Comparison of ENCODE assay signal across 1 cellular context in the genomic region with DNA sequence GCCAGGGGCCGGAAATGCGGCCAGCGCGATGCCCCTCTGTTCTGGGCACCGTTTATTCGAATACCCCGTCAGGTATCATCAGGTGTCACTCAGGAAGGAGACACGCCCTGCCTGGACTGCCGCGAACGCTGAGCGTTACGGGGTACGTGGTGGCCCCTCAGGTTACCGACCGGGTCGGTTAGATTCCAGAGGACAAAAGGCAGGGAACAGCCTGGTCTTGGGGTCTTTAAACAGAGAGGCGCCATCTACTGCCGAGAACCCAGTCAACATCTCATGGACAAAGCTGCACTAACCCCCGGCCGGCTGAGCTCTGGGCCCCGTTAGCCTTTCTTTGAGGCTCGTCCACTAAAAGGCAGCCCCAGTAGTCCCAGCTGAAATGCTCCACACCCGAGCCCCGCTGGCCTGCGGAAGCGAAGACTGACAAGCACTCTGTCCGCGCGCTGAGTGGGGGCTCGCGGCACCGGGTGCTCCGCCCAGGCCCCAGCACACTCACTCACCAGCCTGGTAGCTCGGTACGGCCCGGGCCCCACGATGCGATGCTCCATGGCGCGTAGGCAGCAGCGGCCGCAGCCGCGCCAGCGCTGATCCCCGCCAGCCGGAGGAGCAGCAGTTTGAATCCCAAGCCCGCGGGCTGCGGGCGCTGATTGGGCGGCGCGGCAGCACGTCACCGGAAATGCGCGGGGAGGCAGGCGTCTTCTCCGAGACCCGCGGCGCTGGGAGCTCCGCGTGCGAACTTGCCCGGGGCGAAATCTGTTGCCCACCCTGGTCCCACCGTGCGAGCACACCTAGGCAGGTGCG.
TF ChIP-seq lines count a peak whose summit lies in the region.

A gene with protein sequence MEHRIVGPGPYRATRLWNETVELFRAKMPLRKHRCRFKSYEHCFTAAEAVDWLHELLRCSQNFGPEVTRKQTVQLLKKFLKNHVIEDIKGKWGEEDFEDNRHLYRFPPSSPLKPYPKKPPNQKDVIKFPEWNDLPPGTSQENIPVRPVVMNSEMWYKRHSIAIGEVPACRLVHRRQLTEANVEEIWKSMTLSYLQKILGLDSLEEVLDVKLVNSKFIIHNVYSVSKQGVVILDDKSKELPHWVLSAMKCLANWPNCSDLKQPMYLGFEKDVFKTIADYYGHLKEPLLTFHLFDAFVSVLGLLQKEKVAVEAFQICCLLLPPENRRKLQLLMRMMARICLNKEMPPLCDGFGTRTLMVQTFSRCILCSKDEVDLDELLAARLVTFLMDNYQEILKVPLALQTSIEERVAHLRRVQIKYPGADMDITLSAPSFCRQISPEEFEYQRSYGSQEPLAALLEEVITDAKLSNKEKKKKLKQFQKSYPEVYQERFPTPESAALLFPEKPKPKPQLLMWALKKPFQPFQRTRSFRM (minus strand): TSS at position 618 of the 798 bp plus-strand sequence. CDS start 73 bp downstream, at position 545.

TF ChIP-seq in K562, 482 proteins besides CTCF, POLR2A, EP300 and RAD21 (continued from another document and continues in another):
- TF ChIP-seq, protein P1, sequence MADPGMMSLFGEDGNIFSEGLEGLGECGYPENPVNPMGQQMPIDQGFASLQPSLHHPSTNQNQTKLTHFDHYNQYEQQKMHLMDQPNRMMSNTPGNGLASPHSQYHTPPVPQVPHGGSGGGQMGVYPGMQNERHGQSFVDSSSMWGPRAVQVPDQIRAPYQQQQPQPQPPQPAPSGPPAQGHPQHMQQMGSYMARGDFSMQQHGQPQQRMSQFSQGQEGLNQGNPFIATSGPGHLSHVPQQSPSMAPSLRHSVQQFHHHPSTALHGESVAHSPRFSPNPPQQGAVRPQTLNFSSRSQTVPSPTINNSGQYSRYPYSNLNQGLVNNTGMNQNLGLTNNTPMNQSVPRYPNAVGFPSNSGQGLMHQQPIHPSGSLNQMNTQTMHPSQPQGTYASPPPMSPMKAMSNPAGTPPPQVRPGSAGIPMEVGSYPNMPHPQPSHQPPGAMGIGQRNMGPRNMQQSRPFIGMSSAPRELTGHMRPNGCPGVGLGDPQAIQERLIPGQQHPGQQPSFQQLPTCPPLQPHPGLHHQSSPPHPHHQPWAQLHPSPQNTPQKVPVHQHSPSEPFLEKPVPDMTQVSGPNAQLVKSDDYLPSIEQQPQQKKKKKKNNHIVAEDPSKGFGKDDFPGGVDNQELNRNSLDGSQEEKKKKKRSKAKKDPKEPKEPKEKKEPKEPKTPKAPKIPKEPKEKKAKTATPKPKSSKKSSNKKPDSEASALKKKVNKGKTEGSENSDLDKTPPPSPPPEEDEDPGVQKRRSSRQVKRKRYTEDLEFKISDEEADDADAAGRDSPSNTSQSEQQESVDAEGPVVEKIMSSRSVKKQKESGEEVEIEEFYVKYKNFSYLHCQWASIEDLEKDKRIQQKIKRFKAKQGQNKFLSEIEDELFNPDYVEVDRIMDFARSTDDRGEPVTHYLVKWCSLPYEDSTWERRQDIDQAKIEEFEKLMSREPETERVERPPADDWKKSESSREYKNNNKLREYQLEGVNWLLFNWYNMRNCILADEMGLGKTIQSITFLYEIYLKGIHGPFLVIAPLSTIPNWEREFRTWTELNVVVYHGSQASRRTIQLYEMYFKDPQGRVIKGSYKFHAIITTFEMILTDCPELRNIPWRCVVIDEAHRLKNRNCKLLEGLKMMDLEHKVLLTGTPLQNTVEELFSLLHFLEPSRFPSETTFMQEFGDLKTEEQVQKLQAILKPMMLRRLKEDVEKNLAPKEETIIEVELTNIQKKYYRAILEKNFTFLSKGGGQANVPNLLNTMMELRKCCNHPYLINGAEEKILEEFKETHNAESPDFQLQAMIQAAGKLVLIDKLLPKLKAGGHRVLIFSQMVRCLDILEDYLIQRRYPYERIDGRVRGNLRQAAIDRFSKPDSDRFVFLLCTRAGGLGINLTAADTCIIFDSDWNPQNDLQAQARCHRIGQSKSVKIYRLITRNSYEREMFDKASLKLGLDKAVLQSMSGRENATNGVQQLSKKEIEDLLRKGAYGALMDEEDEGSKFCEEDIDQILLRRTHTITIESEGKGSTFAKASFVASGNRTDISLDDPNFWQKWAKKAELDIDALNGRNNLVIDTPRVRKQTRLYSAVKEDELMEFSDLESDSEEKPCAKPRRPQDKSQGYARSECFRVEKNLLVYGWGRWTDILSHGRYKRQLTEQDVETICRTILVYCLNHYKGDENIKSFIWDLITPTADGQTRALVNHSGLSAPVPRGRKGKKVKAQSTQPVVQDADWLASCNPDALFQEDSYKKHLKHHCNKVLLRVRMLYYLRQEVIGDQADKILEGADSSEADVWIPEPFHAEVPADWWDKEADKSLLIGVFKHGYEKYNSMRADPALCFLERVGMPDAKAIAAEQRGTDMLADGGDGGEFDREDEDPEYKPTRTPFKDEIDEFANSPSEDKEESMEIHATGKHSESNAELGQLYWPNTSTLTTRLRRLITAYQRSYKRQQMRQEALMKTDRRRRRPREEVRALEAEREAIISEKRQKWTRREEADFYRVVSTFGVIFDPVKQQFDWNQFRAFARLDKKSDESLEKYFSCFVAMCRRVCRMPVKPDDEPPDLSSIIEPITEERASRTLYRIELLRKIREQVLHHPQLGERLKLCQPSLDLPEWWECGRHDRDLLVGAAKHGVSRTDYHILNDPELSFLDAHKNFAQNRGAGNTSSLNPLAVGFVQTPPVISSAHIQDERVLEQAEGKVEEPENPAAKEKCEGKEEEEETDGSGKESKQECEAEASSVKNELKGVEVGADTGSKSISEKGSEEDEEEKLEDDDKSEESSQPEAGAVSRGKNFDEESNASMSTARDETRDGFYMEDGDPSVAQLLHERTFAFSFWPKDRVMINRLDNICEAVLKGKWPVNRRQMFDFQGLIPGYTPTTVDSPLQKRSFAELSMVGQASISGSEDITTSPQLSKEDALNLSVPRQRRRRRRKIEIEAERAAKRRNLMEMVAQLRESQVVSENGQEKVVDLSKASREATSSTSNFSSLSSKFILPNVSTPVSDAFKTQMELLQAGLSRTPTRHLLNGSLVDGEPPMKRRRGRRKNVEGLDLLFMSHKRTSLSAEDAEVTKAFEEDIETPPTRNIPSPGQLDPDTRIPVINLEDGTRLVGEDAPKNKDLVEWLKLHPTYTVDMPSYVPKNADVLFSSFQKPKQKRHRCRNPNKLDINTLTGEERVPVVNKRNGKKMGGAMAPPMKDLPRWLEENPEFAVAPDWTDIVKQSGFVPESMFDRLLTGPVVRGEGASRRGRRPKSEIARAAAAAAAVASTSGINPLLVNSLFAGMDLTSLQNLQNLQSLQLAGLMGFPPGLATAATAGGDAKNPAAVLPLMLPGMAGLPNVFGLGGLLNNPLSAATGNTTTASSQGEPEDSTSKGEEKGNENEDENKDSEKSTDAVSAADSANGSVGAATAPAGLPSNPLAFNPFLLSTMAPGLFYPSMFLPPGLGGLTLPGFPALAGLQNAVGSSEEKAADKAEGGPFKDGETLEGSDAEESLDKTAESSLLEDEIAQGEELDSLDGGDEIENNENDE (IDR thresholded peaks at IDR 0.05; ENCODE audit: low read depth, low read length) = no peak
- TF ChIP-seq NFE2 (IDR thresholded peaks at IDR 0.05; ENCODE audit: low read depth) = no peak
- TF ChIP-seq WHSC1 (IDR thresholded peaks at IDR 0.05; ENCODE audit: low read length) = no peak
- TF ChIP-seq, protein P2, sequence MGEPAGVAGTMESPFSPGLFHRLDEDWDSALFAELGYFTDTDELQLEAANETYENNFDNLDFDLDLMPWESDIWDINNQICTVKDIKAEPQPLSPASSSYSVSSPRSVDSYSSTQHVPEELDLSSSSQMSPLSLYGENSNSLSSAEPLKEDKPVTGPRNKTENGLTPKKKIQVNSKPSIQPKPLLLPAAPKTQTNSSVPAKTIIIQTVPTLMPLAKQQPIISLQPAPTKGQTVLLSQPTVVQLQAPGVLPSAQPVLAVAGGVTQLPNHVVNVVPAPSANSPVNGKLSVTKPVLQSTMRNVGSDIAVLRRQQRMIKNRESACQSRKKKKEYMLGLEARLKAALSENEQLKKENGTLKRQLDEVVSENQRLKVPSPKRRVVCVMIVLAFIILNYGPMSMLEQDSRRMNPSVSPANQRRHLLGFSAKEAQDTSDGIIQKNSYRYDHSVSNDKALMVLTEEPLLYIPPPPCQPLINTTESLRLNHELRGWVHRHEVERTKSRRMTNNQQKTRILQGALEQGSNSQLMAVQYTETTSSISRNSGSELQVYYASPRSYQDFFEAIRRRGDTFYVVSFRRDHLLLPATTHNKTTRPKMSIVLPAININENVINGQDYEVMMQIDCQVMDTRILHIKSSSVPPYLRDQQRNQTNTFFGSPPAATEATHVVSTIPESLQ (CRISPR knock-in tag; IDR thresholded peaks at IDR 0.05) = peak; percentile 85; the same call in 1 of the 2 replicates
- TF ChIP-seq NFE2L1 (tag; IDR thresholded peaks at IDR 0.05; ENCODE audit: borderline replicate concordance, low read depth) = no peak
- no peak for TF ChIP-seq KAT2B (IDR thresholded peaks at IDR 0.05; ENCODE audit: low read depth, low read length)
- TF ChIP-seq SP1 (CRISPR knock-in tag; IDR thresholded peaks at IDR 0.05) = peak; percentile 70; the same call in 1 of the 2 replicates
- TF ChIP-seq DDX20 (tag; IDR thresholded peaks at IDR 0.05; ENCODE audit: low read depth) = no peak
- no peak for TF ChIP-seq SMARCA4 (IDR thresholded peaks at IDR 0.05)
- TF ChIP-seq, protein P3, sequence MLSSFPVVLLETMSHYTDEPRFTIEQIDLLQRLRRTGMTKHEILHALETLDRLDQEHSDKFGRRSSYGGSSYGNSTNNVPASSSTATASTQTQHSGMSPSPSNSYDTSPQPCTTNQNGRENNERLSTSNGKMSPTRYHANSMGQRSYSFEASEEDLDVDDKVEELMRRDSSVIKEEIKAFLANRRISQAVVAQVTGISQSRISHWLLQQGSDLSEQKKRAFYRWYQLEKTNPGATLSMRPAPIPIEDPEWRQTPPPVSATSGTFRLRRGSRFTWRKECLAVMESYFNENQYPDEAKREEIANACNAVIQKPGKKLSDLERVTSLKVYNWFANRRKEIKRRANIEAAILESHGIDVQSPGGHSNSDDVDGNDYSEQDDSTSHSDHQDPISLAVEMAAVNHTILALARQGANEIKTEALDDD (IDR thresholded peaks at IDR 0.05) = no peak
- TF ChIP-seq ZNF444 (CRISPR knock-in tag; IDR thresholded peaks at IDR 0.05) = no peak
- TF ChIP-seq, protein P4, sequence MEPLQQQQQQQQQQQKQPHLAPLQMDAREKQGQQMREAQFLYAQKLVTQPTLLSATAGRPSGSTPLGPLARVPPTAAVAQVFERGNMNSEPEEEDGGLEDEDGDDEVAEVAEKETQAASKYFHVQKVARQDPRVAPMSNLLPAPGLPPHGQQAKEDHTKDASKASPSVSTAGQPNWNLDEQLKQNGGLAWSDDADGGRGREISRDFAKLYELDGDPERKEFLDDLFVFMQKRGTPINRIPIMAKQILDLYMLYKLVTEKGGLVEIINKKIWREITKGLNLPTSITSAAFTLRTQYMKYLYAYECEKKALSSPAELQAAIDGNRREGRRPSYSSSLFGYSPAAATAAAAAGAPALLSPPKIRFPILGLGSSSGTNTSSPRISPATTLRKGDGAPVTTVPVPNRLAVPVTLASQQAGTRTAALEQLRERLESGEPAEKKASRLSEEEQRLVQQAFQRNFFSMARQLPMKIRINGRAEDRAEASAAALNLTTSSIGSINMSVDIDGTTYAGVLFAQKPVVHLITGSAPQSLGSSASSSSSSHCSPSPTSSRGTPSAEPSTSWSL (CRISPR knock-in tag; IDR thresholded peaks at IDR 0.05; ENCODE audit: borderline replicate concordance) = no peak
- no peak for TF ChIP-seq ZNF766 (CRISPR knock-in tag; conservative IDR thresholded peaks at IDR 0.05)
- TF ChIP-seq DPF2 (IDR thresholded peaks at IDR 0.05) = no peak
- peak; percentile 11; the same call in 1 of the 2 replicates for TF ChIP-seq ARID1B (IDR thresholded peaks at IDR 0.05)
- no peak for TF ChIP-seq ZNF41 (CRISPR knock-in tag; conservative IDR thresholded peaks at IDR 0.05)
- no peak for TF ChIP-seq ZNF311 (CRISPR knock-in tag; IDR thresholded peaks at IDR 0.05)
- TF ChIP-seq, protein P5, sequence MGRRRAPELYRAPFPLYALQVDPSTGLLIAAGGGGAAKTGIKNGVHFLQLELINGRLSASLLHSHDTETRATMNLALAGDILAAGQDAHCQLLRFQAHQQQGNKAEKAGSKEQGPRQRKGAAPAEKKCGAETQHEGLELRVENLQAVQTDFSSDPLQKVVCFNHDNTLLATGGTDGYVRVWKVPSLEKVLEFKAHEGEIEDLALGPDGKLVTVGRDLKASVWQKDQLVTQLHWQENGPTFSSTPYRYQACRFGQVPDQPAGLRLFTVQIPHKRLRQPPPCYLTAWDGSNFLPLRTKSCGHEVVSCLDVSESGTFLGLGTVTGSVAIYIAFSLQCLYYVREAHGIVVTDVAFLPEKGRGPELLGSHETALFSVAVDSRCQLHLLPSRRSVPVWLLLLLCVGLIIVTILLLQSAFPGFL (CRISPR knock-in tag; IDR thresholded peaks at IDR 0.05) = no peak
- TF ChIP-seq NCOA2 (IDR thresholded peaks at IDR 0.05; ENCODE audit: partially characterized antibody in 2 of 2) = no peak
- TF ChIP-seq XRCC4 (IDR thresholded peaks at IDR 0.05; ENCODE audit: extremely low read depth, insufficient read depth, insufficient read length) = no peak
- no peak for TF ChIP-seq STAT5A (IDR thresholded peaks at IDR 0.05; ENCODE audit: borderline replicate concordance, low read length)
- TF ChIP-seq, protein P6, sequence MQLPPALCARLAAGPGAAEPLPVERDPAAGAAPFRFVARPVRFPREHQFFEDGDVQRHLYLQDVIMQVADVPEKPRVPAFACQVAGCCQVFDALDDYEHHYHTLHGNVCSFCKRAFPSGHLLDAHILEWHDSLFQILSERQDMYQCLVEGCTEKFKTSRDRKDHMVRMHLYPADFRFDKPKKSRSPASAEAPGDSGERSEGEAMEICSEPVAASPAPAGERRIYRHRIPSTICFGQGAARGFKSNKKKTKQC (CRISPR knock-in tag; IDR thresholded peaks at IDR 0.05) = peak; percentile 77; the same call in 1 of the 2 replicates
- TF ChIP-seq ZEB2 (IDR thresholded peaks at IDR 0.05) = 0 out of 2 replicates have a peak, but pooled peaks have one; percentile 10
- TF ChIP-seq FOXP1 (CRISPR knock-in tag; IDR thresholded peaks at IDR 0.05) = peak; percentile 84
- peak; percentile 15 for TF ChIP-seq NELFE (IDR thresholded peaks at IDR 0.05; ENCODE audit: insufficient read depth, insufficient read length)
- TF ChIP-seq MEF2D (tag; conservative IDR thresholded peaks at IDR 0.05; ENCODE audit: low read depth) = no peak
- peak; percentile 84 for TF ChIP-seq ATF1 (CRISPR knock-in tag; IDR thresholded peaks at IDR 0.05)
- TF ChIP-seq ATF1 (tag; IDR thresholded peaks at IDR 0.05) = peak; percentile 98
- TF ChIP-seq, protein P7, sequence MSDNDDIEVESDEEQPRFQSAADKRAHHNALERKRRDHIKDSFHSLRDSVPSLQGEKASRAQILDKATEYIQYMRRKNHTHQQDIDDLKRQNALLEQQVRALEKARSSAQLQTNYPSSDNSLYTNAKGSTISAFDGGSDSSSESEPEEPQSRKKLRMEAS (CRISPR knock-in tag; IDR thresholded peaks at IDR 0.05) = peak; percentile 90
- TF ChIP-seq SMARCE1 (IDR thresholded peaks at IDR 0.05) = no peak; the same call in 1 of the 2 replicates
- TF ChIP-seq MEIS2 (IDR thresholded peaks at IDR 0.05; ENCODE audit: partially characterized antibody) = peak; percentile 8
- TF ChIP-seq RHOXF2B (CRISPR knock-in tag; conservative IDR thresholded peaks at IDR 0.05) = no peak
- no peak for TF ChIP-seq CHD1 (IDR thresholded peaks at IDR 0.05; ENCODE audit: low read length)
- TF ChIP-seq TAF7 (tag; IDR thresholded peaks at IDR 0.05) = no peak
- no peak for TF ChIP-seq NR2F6 (CRISPR knock-in tag; IDR thresholded peaks at IDR 0.05)
- TF ChIP-seq ZFP30 (CRISPR knock-in tag; IDR thresholded peaks at IDR 0.05; ENCODE audit: borderline replicate concordance) = no peak
- TF ChIP-seq, protein P8, sequence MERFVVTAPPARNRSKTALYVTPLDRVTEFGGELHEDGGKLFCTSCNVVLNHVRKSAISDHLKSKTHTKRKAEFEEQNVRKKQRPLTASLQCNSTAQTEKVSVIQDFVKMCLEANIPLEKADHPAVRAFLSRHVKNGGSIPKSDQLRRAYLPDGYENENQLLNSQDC (CRISPR knock-in tag; IDR thresholded peaks at IDR 0.05) = peak; percentile 56; the same call in 1 of the 2 replicates
- no peak for TF ChIP-seq ZNF75A (CRISPR knock-in tag; IDR thresholded peaks at IDR 0.05)
- TF ChIP-seq RCOR1 (IDR thresholded peaks at IDR 0.05; ENCODE audit: borderline replicate concordance in 1 of 2, low read depth in 2 of 2, low read length in 2 of 2) = peak in 1 of 2 experiments; percentile 47; a peak in 2 of 4 replicates
- TF ChIP-seq DIDO1 (tag; IDR thresholded peaks at IDR 0.05; ENCODE audit: low read depth) = no peak
